ENCODE assay signal across 9 cellular contexts in genomic region chr15:92733934-92734521, GRCh38.
DNase-seq lines count a peak whose midpoint lies in the region; ATAC-seq and TF ChIP-seq lines count a peak whose summit lies in the region.
"Had no signal": no experiment of that assay in that cellular context is flagged by ENCODE, and none has a peak within 500 bp of the region (broad histone marks: within the 10 kb centered on the region; RNA-seq: fewer than 3 reads in every experiment).

No MANE protein-coding gene starts in this region.

- H3K9me3 Mint-ChIP-seq in activated naive CD8-positive, alpha-beta T cell treated with anti-CD3 and anti-CD28 coated beads, Interleukin-2, amount 10 ng/mL, durations not matched to agents 7 days and 5 days, result peaks cover 1% of the 10 kb centered on the region

- peaks cover 5% of the 10 kb centered on the region for H3K4me1 Mint-ChIP-seq in activated naive CD8-positive, alpha-beta T cell treated with anti-CD3 and anti-CD28 coated beads, Interleukin-2, amount 10 ng/mL, durations not matched to agents 7 days and 5 days

- H3K36me3 Mint-ChIP-seq in activated naive CD8-positive, alpha-beta T cell treated with anti-CD3 and anti-CD28 coated beads, Interleukin-2, amount 10 ng/mL, durations not matched to agents 7 days and 5 days, result no peaks in the 10 kb centered on the region

- intact Hi-C loops in heart right ventricle (cut with DNase I), result no loop called here

- in situ Hi-C loops in ACHN (cut with HindIII; ENCODE audit: low pct_ligation_motif_present, low pct_unique_long_range_greater_than_20kb, low sequenced_read_pairs), result no loop called here

- 18 to 20% methylated on average over 32 to 33 of the region's 33 CpGs for WGBS in heart right ventricle, 2 donors

- H3K9me3 ChIP-seq in heart right ventricle, result peaks cover 0 to 4% (median 0%) of the 10 kb centered on the region in 11 donors

- H3K4me1 ChIP-seq in heart right ventricle, result peaks cover 0 to 14% (median 0%) of the 10 kb centered on the region in 9 donors

- H3K27me3 ChIP-seq in HL-60 (ENCODE audit: insufficient read depth, poor library complexity, severe bottlenecking) (peaks cover 3% of the 10 kb centered on the region), heart right ventricle (no peaks in the 10 kb centered on the region)
- H3K27me3 ChIP-seq: cardiac muscle cell had no signal

- H3K27ac ChIP-seq in HL-60 (replicated peaks) (no peak overlapping the region), heart right ventricle (peak overlapping the region; percentile 54 to 89 (median 77))
- H3K27ac ChIP-seq: cardiac muscle cell had no signal

- peak overlapping the region; percentile 89 for H3K4me3 Mint-ChIP-seq in activated naive CD8-positive, alpha-beta T cell treated with anti-CD3 and anti-CD28 coated beads, Interleukin-2, amount 10 ng/mL, durations not matched to agents 7 days and 5 days

- TF ChIP-seq CTCF in HL-60 (IDR thresholded peaks at IDR 0.05; ENCODE audit: insufficient read depth, low read length) (no peak), heart right ventricle (IDR thresholded peaks at IDR 0.05) (no peak)

- peak; percentile 72 for ATAC-seq in activated naive CD8-positive, alpha-beta T cell treated with anti-CD3 and anti-CD28 coated beads, Interleukin-2, amount 10 ng/mL, durations not matched to agents 7 days and 5 days (ENCODE audit: low read depth)
- ATAC-seq in heart right ventricle (peak; percentile 58 to 88 (median 80)), HG02571 (IDR thresholded peaks at IDR 0.05; ENCODE audit: unreplicated experiment) (no peak)

- H3K36me3 ChIP-seq in heart right ventricle, result peaks cover 0 to 5% (median 0%) of the 10 kb centered on the region in 9 donors
- H3K36me3 ChIP-seq: cardiac muscle cell had no signal

- POLR2A ChIA-PET in activated naive CD8-positive, alpha-beta T cell treated with anti-CD3 and anti-CD28 coated beads, Interleukin-2, amount 10 ng/mL, durations not matched to agents 7 days and 5 days (lab: Charles Lee), result no interaction called here

- H3K27me3 Mint-ChIP-seq in activated naive CD8-positive, alpha-beta T cell treated with anti-CD3 and anti-CD28 coated beads, Interleukin-2, amount 10 ng/mL, durations not matched to agents 7 days and 5 days, result peaks cover 1% of the 10 kb centered on the region

- peak overlapping the region; percentile 35 for H3K4me3 ChIP-seq in HL-60 (replicated peaks; ENCODE audit: insufficient read depth, low read length)
- peak overlapping the region; percentile 21 to 58 (median 48) for H3K4me3 ChIP-seq in heart right ventricle
- H3K4me3 ChIP-seq: cardiac muscle cell had no signal

- H3K27ac Mint-ChIP-seq in activated naive CD8-positive, alpha-beta T cell treated with anti-CD3 and anti-CD28 coated beads, Interleukin-2, amount 10 ng/mL, durations not matched to agents 7 days and 5 days, result peak overlapping the region; percentile 78

- peak; percentile 20 for DNase-seq in ACHN
- peak in 1 of 2 experiments; percentile 15 for DNase-seq in HL-60 (ENCODE audit: low read depth in 1 of 2, low spot score in 1 of 2)
- DNase-seq in activated naive CD8-positive, alpha-beta T cell treated with anti-CD3 and anti-CD28 coated beads, Interleukin-2, amount 10 ng/mL, durations not matched to agents 7 days and 5 days, result peak; percentile 51
- DNase-seq in heart right ventricle, result peak in 1 of 2 donors; percentile 10
- DNase-seq in pons (ENCODE audit: low spot score), result peak; percentile 42
- no peak for DNase-seq in epidermal melanocyte (ENCODE audit: insufficient read length, low spot score)
- no peak for DNase-seq in GF-D8 (lab: John Stamatoyannopoulos, UW)

Comparison
In these comparisons a context has a peak if more than half of its experiments do, and no peak if none do; other contexts are left out.
1. DNase-seq: peak in ACHN (single experiment), activated naive CD8-positive, alpha-beta T cell treated with anti-CD3 and anti-CD28 coated beads, Interleukin-2, amount 10 ng/mL, durations not matched to agents 7 days and 5 days (single experiment) and pons (single experiment); none in epidermal melanocyte (single experiment) and GF-D8 (single experiment).